In genomic region chr22:46638601-46639431, GRCh38 we compare ENCODE assay signal across 1 cellular context.
TF ChIP-seq lines count a peak whose summit lies in the region.

No MANE protein-coding gene starts in this region.

TF ChIP-seq in HepG2, 621 proteins besides CTCF, POLR2A, EP300 and RAD21 (continued from another document and continues in another):
- TF ChIP-seq ZBTB10 (CRISPR knock-in tag; IDR thresholded peaks at IDR 0.05; ENCODE audit: borderline replicate concordance) (no peak), MAF1 (CRISPR knock-in tag; IDR thresholded peaks at IDR 0.05; ENCODE audit: borderline replicate concordance) (no peak), MTF2 (CRISPR knock-in tag; IDR thresholded peaks at IDR 0.05; ENCODE audit: borderline replicate concordance) (no peak; the same call in 1 of the 2 replicates), ZBTB8A (CRISPR knock-in tag; IDR thresholded peaks at IDR 0.05; ENCODE audit: borderline replicate concordance, low read depth) (no peak), HNF4G (IDR thresholded peaks at IDR 0.05; ENCODE audit: borderline replicate concordance, low read depth, low read length) (peak; percentile 42; the same call in 1 of the 2 replicates), HNF4G (CRISPR knock-in tag; IDR thresholded peaks at IDR 0.05; ENCODE audit: borderline replicate concordance, low read depth) (peak; percentile 86), FOSL1 (CRISPR knock-in tag; IDR thresholded peaks at IDR 0.05; ENCODE audit: borderline replicate concordance) (no peak), ZNF333 (CRISPR knock-in tag; IDR thresholded peaks at IDR 0.05; ENCODE audit: borderline replicate concordance) (no peak), GLMP (CRISPR knock-in tag; IDR thresholded peaks at IDR 0.05; ENCODE audit: borderline replicate concordance) (no peak), ZNF792 (CRISPR knock-in tag; IDR thresholded peaks at IDR 0.05) (0 out of 2 replicates have a peak, but pooled peaks have one; percentile 45), NFAT5 (CRISPR knock-in tag; IDR thresholded peaks at IDR 0.05) (0 out of 2 replicates have a peak, but pooled peaks have one; percentile 34), ZNF138 (CRISPR knock-in tag; IDR thresholded peaks at IDR 0.05; ENCODE audit: low read depth) (no peak), ZNF512B (CRISPR knock-in tag; IDR thresholded peaks at IDR 0.05; ENCODE audit: borderline replicate concordance) (peak; percentile 94; the same call in 1 of the 2 replicates), ZNF44 (CRISPR knock-in tag; IDR thresholded peaks at IDR 0.05) (peak; percentile 93; the same call in 1 of the 2 replicates), SRSF1 (optimal IDR thresholded peaks at IDR 0.05; ENCODE audit: low read depth, low read length) (no peak), ZNF782 (CRISPR knock-in tag; IDR thresholded peaks at IDR 0.05; ENCODE audit: borderline replicate concordance) (no peak), NKX3-1 (CRISPR knock-in tag; IDR thresholded peaks at IDR 0.05) (no peak), CCAR2 (optimal IDR thresholded peaks at IDR 0.05; ENCODE audit: low read depth, low read length) (no peak), ZNF432 (CRISPR knock-in tag; IDR thresholded peaks at IDR 0.05; ENCODE audit: borderline replicate concordance) (no peak), ZZZ3 (CRISPR knock-in tag; IDR thresholded peaks at IDR 0.05; ENCODE audit: borderline replicate concordance) (no peak), JDP2 (CRISPR knock-in tag; IDR thresholded peaks at IDR 0.05; ENCODE audit: borderline replicate concordance) (no peak), PRDM4 (CRISPR knock-in tag; IDR thresholded peaks at IDR 0.05; ENCODE audit: borderline replicate concordance) (no peak), ELF1 (CRISPR knock-in tag; IDR thresholded peaks at IDR 0.05) (no peak), ZSCAN20 (CRISPR knock-in tag; IDR thresholded peaks at IDR 0.05; ENCODE audit: borderline replicate concordance) (no peak), MED1 (CRISPR knock-in tag; IDR thresholded peaks at IDR 0.05) (peak; percentile 79), ERF (CRISPR knock-in tag; IDR thresholded peaks at IDR 0.05) (no peak), ZNF564 (CRISPR knock-in tag; IDR thresholded peaks at IDR 0.05) (no peak; the same call in 1 of the 2 replicates), KDM3A (CRISPR knock-in tag; IDR thresholded peaks at IDR 0.05; ENCODE audit: low read depth) (0 out of 2 replicates have a peak, but pooled peaks have one; percentile 24), ZSCAN21 (CRISPR knock-in tag; IDR thresholded peaks at IDR 0.05; ENCODE audit: borderline replicate concordance) (peak; percentile 83; the same call in 1 of the 2 replicates), HMGXB4 (CRISPR knock-in tag; IDR thresholded peaks at IDR 0.05; ENCODE audit: borderline replicate concordance in 1 of 2, low read depth in 1 of 2) (peak in 1 of 2 experiments; percentile 42; a peak in 1 of 4 replicates), FOXJ3 (CRISPR knock-in tag; IDR thresholded peaks at IDR 0.05; ENCODE audit: borderline replicate concordance) (peak; percentile 23; the same call in 1 of the 2 replicates), ISL2 (CRISPR knock-in tag; IDR thresholded peaks at IDR 0.05) (no peak), E2F5 (CRISPR knock-in tag; conservative IDR thresholded peaks at IDR 0.05) (no peak), ZFP82 (CRISPR knock-in tag; IDR thresholded peaks at IDR 0.05; ENCODE audit: borderline replicate concordance) (no peak), ZNF790 (CRISPR knock-in tag; IDR thresholded peaks at IDR 0.05; ENCODE audit: borderline replicate concordance) (peak; percentile 51; the same call in 1 of the 2 replicates), THAP11 (CRISPR knock-in tag; IDR thresholded peaks at IDR 0.05) (peak; percentile 54; the same call in 1 of the 2 replicates), ZBTB33 (CRISPR knock-in tag; IDR thresholded peaks at IDR 0.05) (peak; percentile 97), IRX3 (CRISPR knock-in tag; IDR thresholded peaks at IDR 0.05; ENCODE audit: borderline replicate concordance, low read depth) (peak; percentile 53; the same call in 1 of the 2 replicates), IKZF4 (CRISPR knock-in tag; IDR thresholded peaks at IDR 0.05; ENCODE audit: borderline replicate concordance, low read depth, not compliant biosample characterization) (no peak), YY1 (IDR thresholded peaks at IDR 0.05; ENCODE audit: insufficient read depth, insufficient replicate concordance, low read depth, low read length) (peak; percentile 18), NRL (CRISPR knock-in tag; IDR thresholded peaks at IDR 0.05; ENCODE audit: borderline replicate concordance) (no peak), ZNF296 (CRISPR knock-in tag; conservative IDR thresholded peaks at IDR 0.05) (0 out of 2 replicates have a peak, but pooled peaks have one; percentile 50), ZMYM3 (CRISPR knock-in tag; IDR thresholded peaks at IDR 0.05) (peak; percentile 94)
